1 cellular context compared by ENCODE assay signal in the genomic region with DNA sequence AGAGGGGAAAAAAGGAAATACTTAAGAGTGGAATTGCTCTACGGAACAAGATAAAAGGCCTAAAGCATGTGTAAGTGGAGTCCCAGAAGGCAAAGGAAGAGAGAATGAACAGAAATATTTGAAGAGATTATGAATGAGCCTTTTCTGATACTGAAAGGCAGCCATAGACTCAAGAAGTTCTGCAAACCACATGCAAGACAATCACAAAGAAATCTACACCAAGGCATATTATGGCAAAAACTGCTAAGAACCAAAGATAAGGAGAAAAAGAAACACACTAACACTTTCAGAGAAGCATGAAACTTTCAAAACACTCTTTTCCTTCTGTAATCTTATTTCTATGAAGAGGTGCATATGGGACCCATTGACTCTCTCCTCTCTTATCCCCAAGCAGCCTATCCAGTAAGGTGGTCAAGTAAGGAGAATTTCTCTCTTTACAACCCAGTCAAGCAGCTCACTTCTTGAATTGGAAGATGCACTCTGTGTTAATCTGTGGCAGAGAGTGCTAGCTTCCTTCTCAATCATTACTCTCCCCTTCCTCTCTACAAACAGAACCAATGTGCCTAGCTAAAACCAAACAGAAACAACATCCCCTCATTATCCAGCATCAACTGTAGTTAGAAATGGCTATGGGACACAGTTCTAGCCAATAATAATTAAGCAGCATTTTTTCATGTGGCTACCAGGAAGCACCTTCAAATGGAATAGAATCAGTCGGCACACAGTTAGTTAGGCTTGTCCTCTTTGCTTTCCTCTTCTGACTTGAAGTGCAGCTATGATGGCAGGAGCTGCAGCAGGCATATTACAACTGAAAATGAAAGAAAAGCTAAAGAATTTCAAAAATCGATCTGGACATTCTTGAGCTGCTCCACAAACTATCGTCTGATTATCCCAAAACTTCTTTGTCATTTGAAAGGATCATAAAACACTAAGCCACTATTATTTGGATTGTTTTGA.
TF ChIP-seq lines count a peak whose summit lies in the region.

No MANE protein-coding gene starts in this region.

TF ChIP-seq in HEK293, 187 proteins besides CTCF, POLR2A, EP300 and RAD21:
- TF ChIP-seq, protein P1, sequence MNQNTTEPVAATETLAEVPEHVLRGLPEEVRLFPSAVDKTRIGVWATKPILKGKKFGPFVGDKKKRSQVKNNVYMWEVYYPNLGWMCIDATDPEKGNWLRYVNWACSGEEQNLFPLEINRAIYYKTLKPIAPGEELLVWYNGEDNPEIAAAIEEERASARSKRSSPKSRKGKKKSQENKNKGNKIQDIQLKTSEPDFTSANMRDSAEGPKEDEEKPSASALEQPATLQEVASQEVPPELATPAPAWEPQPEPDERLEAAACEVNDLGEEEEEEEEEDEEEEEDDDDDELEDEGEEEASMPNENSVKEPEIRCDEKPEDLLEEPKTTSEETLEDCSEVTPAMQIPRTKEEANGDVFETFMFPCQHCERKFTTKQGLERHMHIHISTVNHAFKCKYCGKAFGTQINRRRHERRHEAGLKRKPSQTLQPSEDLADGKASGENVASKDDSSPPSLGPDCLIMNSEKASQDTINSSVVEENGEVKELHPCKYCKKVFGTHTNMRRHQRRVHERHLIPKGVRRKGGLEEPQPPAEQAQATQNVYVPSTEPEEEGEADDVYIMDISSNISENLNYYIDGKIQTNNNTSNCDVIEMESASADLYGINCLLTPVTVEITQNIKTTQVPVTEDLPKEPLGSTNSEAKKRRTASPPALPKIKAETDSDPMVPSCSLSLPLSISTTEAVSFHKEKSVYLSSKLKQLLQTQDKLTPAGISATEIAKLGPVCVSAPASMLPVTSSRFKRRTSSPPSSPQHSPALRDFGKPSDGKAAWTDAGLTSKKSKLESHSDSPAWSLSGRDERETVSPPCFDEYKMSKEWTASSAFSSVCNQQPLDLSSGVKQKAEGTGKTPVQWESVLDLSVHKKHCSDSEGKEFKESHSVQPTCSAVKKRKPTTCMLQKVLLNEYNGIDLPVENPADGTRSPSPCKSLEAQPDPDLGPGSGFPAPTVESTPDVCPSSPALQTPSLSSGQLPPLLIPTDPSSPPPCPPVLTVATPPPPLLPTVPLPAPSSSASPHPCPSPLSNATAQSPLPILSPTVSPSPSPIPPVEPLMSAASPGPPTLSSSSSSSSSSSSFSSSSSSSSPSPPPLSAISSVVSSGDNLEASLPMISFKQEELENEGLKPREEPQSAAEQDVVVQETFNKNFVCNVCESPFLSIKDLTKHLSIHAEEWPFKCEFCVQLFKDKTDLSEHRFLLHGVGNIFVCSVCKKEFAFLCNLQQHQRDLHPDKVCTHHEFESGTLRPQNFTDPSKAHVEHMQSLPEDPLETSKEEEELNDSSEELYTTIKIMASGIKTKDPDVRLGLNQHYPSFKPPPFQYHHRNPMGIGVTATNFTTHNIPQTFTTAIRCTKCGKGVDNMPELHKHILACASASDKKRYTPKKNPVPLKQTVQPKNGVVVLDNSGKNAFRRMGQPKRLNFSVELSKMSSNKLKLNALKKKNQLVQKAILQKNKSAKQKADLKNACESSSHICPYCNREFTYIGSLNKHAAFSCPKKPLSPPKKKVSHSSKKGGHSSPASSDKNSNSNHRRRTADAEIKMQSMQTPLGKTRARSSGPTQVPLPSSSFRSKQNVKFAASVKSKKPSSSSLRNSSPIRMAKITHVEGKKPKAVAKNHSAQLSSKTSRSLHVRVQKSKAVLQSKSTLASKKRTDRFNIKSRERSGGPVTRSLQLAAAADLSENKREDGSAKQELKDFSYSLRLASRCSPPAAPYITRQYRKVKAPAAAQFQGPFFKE (tag by site-specific recombination; IDR thresholded peaks at IDR 0.05; ENCODE audit: borderline replicate concordance) = no peak
- peak; percentile 47; the same call in 1 of the 2 replicates for TF ChIP-seq ZNF140 (tag by site-specific recombination; IDR thresholded peaks at IDR 0.05)
